In the genomic region with DNA sequence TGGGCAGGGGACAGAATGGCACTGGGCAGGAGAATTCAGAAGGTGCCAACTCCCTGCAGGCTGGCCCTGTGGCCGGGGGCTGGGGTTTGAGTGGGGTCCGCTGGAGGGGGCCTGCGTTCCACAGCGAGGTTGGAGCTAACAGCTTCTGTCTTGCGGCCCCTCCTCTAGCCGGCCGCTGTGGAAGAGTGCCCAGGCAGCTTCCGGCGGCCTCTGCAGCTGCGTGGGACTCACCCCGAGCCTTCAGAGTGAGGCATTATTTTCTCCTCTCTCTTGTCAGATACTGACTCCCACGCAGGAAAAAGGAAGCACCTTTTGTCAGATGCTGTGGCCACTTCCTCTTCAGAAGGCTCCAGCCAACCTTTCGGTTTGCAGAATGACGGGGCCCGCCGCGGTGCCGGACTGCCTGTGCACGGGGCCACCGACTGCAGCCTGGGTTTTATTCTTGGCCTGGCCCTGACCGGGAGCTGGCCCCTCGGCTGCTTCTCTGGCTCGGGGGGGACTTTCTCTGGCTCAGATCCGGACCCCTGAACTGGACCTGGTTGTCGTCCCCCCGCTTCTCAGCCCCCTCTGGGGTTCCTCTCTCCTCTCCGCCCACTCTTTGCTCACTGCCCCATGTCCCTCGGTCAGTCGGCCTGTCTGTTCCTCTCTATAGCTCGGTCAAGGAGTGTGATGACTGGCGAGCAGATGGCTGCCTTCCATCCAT, we compare ENCODE assay signal across 8 cellular contexts. TPM values are rescaled to one million over a fixed set of nuclear protein-coding genes. Genes with fewer than 3 reads are reported as not detected.
A peak's percentile ranks its signal among the peaks of the same experiment; 100 is the strongest.
DNase-seq lines count a peak whose midpoint lies in the region; ATAC-seq lines count a peak whose summit lies in the region.

No MANE protein-coding gene starts in this region.

- peaks cover 0 to 2% of the 10 kb centered on the region in 2 donors for H3K4me1 ChIP-seq in neuronal stem cell (ENCODE audit: control insufficient read depth in 2 of 2, insufficient read depth in 1 of 2, low read depth in 1 of 2, low read length in 2 of 2)

- no peak overlapping the region for H3K14ac ChIP-seq in neuronal stem cell (ENCODE audit: low read length)

- no peaks in the 10 kb centered on the region for H3K79me1 ChIP-seq in neuronal stem cell (ENCODE audit: low read depth, low read length)

- H3K27me3 ChIP-seq in neuronal stem cell (ENCODE audit: control insufficient read depth in 3 of 3, insufficient read depth in 3 of 3, low read depth in 1 of 3, low read length in 3 of 3), result no peaks in the 10 kb centered on the region

- H2BK5ac ChIP-seq in neuronal stem cell (ENCODE audit: low read length), result no peak overlapping the region

- H3K23ac ChIP-seq in neuronal stem cell (ENCODE audit: low read depth, low read length, poor library complexity), result peak overlapping the region; percentile 17

- ATAC-seq in HG03280 (IDR thresholded peaks at IDR 0.05; ENCODE audit: unreplicated experiment), result peak; percentile 88
- peak; percentile 63 to 67 for ATAC-seq in activated CD4-positive, CD25-positive, alpha-beta regulatory T cell treated with anti-CD3 and anti-CD28 coated beads, Interleukin-2, amount 50 U/mL, for 24 hours

- H4K8ac ChIP-seq in neuronal stem cell (ENCODE audit: low read depth, low read length), result no peak overlapping the region

- no peak overlapping the region for H3K4me3 ChIP-seq in neuronal stem cell (ENCODE audit: low read length in 2 of 2)

- no peak overlapping the region for H2BK15ac ChIP-seq in neuronal stem cell (ENCODE audit: low read length)

- no peak overlapping the region for H3K9ac ChIP-seq in neuronal stem cell (ENCODE audit: low read depth, low read length, poor library complexity)

- no peaks in the 10 kb centered on the region for H3K9me3 ChIP-seq in neuronal stem cell (replicated peaks in 1 of 2; ENCODE audit: control insufficient read depth in 2 of 2, insufficient read depth in 1 of 2, low read depth in 1 of 2, low read length in 2 of 2)

- no peak overlapping the region for H2BK120ac ChIP-seq in neuronal stem cell (ENCODE audit: low read depth, low read length)

- no peak overlapping the region for H2AFZ ChIP-seq in neuronal stem cell (ENCODE audit: low read length)

- H4K91ac ChIP-seq in neuronal stem cell (ENCODE audit: low read depth, low read length, poor library complexity), result no peak overlapping the region

- DNase-seq in GM19240 (ENCODE audit: insufficient read length, low spot score), result peak; percentile 35
- DNase-seq in effector CD4-positive, alpha-beta T cell, result peak; percentile 38
- no peak for DNase-seq in neuronal stem cell (ENCODE audit: low spot score)
- no peak for DNase-seq in HuH-7.5 (ENCODE audit: low spot score)
- no peak for DNase-seq in COLO668 (lab: John Stamatoyannopoulos, UW; ENCODE audit: unreplicated experiment)
- no peak for DNase-seq in SW480 (ENCODE audit: low spot score)

- whole genome bisulfite sequencing in neuronal stem cell (ENCODE audit: extremely low coverage in 2 of 2, insufficient read length in 2 of 2, insufficient replicate concordance in 1 of 2), 2 donors, result no CpG with 5 or more reads among the region's 31 CpGs

- no peaks in the 10 kb centered on the region for H3K36me3 ChIP-seq in neuronal stem cell (replicated peaks in 1 of 2; ENCODE audit: control insufficient read depth in 2 of 2, insufficient read depth in 2 of 2, low read length in 2 of 2)

- no peak overlapping the region for H2AK5ac ChIP-seq in neuronal stem cell (ENCODE audit: low read depth, low read length)

- no peak overlapping the region for H3K18ac ChIP-seq in neuronal stem cell (ENCODE audit: low read length)

- no peak overlapping the region for H3K4ac ChIP-seq in neuronal stem cell (ENCODE audit: low read length)

- H3K4me2 ChIP-seq in neuronal stem cell (ENCODE audit: insufficient read depth, low read length, poor library complexity, severe bottlenecking), result no peak overlapping the region

- no peak overlapping the region for H2BK12ac ChIP-seq in neuronal stem cell (ENCODE audit: low read length)

- H3K27ac ChIP-seq in neuronal stem cell (replicated peaks; ENCODE audit: low read length), result no peak overlapping the region

RNA-seq across cellular contexts. Expression of a gene that starts 40.1 kb away (rescaled TPM):
- 1.4 TPM for polyA plus RNA-seq in neuronal stem cell (2013, experiment 1 of 2)
- 1.4 TPM for polyA plus RNA-seq in neuronal stem cell (2013, experiment 2 of 2)

Comparison
In these comparisons a context has a peak if more than half of its experiments do, and no peak if none do; other contexts are left out.
1. DNase-seq: peak in GM19240 (single experiment) and effector CD4-positive, alpha-beta T cell (single experiment); none in neuronal stem cell (single experiment), HuH-7.5 (single experiment), COLO668 (single experiment) and SW480 (single experiment).